ENCODE assay signal across 22 cellular contexts in the genomic region with DNA sequence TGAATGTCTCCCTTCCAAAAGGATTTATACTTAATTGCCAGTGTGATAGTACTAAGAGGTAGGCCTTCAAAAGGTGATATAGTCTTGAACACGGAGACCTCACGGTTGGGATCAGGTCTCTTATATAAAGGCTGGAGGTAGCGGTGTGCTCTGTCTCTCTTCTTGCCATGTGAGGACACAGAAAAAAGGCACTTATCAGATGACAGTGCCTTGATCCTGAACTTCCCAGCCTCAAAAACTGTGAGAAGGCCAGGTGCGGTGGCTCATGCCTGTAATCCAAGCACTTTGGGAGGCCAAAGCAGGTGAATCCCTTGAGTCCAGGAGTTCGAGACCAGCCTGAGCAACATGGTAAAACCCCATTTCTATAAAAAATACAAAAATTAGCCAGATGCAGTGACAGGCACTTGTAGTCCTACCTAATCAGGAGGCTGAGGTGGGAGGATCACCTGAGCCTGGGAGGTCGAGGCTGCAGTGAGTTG.
"Had no signal": no experiment of that assay in that cellular context is flagged by ENCODE, and none has a peak within 500 bp of the region (broad histone marks: within the 10 kb centered on the region; RNA-seq: fewer than 3 reads in every experiment).

No MANE protein-coding gene starts in this region.

- FAIRE-seq: colon, endothelial cell of umbilical vein, islet of Langerhans, keratinocyte had no signal

- H3K4me1 ChIP-seq: esophagus squamous epithelium, gastrocnemius medialis, left lung, lower lobe of right lung had no signal

- H3K9me3 ChIP-seq: esophagus squamous epithelium, gastrocnemius medialis, heart right ventricle, left lung, lower lobe of right lung had no signal

- H3K27ac ChIP-seq: coronary artery, dorsolateral prefrontal cortex, esophagus squamous epithelium, gastrocnemius medialis, heart right ventricle, left lung, lower lobe of right lung had no signal

- H3K4me3 ChIP-seq: coronary artery, dorsolateral prefrontal cortex, esophagus squamous epithelium, gastrocnemius medialis, heart right ventricle, left lung, lower lobe of right lung had no signal

- H3K36me3 ChIP-seq: esophagus squamous epithelium, gastrocnemius medialis, heart right ventricle, left lung, lower lobe of right lung had no signal

- ATAC-seq: gastrocnemius medialis, heart right ventricle, left cardiac atrium, left lung, left ventricle myocardium superior, lower lobe of right lung had no signal

- DNase-seq: dermis blood vessel endothelial cell; dorsolateral prefrontal cortex; effector CD4-positive, alpha-beta T cell; effector memory CD4-positive, alpha-beta T cell; esophagus squamous epithelium; foreskin fibroblast; foreskin melanocyte; gastrocnemius medialis; glutamatergic neuron; heart right ventricle; hippocampal formation; left cardiac atrium; left lung; left ventricle myocardium superior; lower lobe of right lung; mesendoderm; midbrain had no signal
